Comparison of ENCODE assay signal across 23 cellular contexts in the genomic region with DNA sequence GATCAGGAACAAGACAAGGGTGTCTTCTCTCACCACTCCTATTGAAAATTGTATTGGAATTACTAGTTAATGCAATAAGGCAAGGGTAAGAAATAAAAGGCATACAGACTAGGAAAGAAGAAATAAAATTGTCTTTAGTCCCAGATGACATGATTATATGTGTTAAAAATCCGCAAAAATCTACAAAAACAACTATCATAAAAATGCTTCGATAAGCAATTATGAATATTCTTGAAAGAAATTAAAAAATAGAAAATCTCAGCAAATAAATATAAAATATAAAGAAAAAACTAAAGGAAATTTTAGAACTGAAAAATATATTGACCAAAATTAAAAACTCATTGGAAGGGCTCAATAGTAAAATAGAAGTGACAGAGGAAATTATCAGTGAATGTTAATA.
DNase-seq lines count a peak whose midpoint lies in the region; ATAC-seq, FAIRE-seq and TF ChIP-seq lines count a peak whose summit lies in the region.
"Had no signal": no experiment of that assay in that cellular context is flagged by ENCODE, and none has a peak within 500 bp of the region (broad histone marks: within the 10 kb centered on the region; RNA-seq: fewer than 3 reads in every experiment).

No MANE protein-coding gene starts in this region.

- 58 to 81% methylated on average over 2 of the region's 2 CpGs for WGBS in pancreas, 2 donors

- no peaks in the 10 kb centered on the region for H3K36me3 ChIP-seq in pancreas

- no peak for TF ChIP-seq CTCF in pancreas (IDR thresholded peaks at IDR 0.05)

- FAIRE-seq in A204.1 (lab: Jason Lieb, UNC) (peak; percentile 74), RCC 7860 (lab: Jason Lieb, UNC) (peak; percentile 20), frontal cortex (lab: Jason Lieb, UNC) (peak; percentile 77), pancreas (lab: Jason Lieb, UNC) (peak; percentile 92)
- FAIRE-seq: GM12892, GM18507, H54 had no signal

- H3K27ac ChIP-seq in pancreas = no peak overlapping the region
- H3K27ac ChIP-seq: HL-60 had no signal

- intact Hi-C loops in pancreas (cut with DNase I) = no loop called here

- H3K9me3 ChIP-seq in pancreas = no peaks in the 10 kb centered on the region

- H3K4me3 ChIP-seq in pancreas = no peak overlapping the region
- H3K4me3 ChIP-seq: GM23338 had no signal

- no peaks in the 10 kb centered on the region for H3K4me1 ChIP-seq in pancreas

- DNase-seq in RCC 7860 (ENCODE audit: low spot score) (no peak), frontal cortex (ENCODE audit: low spot score in 2 of 2) (no peak), pancreas (no peak), glomerular visceral epithelial cell (ENCODE audit: extremely low spot score) (no peak), islet precursor cell (no peak)
- DNase-seq in activated CD4-positive, CD25-positive, alpha-beta regulatory T cell treated with anti-CD3 and anti-CD28 coated beads, Interleukin-2, amount 50 U/mL, for 72 hours = no peak
- DNase-seq: 8988T; C1 segment of cervical spinal cord; CD4-positive, CD25-positive, alpha-beta regulatory T cell; CD8-positive, alpha-beta memory T cell; COR-L47; DMS 273 treated with DMSO at 0.1 percent for 48 hours; DMS53; DND-41; GDM1; HCEC 1CT had no signal

- no peak for ATAC-seq in pancreas
- ATAC-seq in GM18909 (IDR thresholded peaks at IDR 0.05; ENCODE audit: poor library complexity, unreplicated experiment) = no peak
- ATAC-seq: GM23338 had no signal

- peaks cover 0 to 19% (median 5%) of the 10 kb centered on the region in 4 donors for H3K27me3 ChIP-seq in pancreas
